ENCODE assay signal across 16 cellular contexts in genomic region chr12:31867292-31867691, GRCh38.
"Had no signal": no experiment of that assay in that cellular context is flagged by ENCODE, and none has a peak within 500 bp of the region (broad histone marks: within the 10 kb centered on the region; RNA-seq: fewer than 3 reads in every experiment).

No MANE protein-coding gene starts in this region.

- H3K4me1 ChIP-seq: transverse colon had no signal

- H3K27ac ChIP-seq: adrenal gland, heart right ventricle, left ventricle myocardium inferior, pancreas, skin epidermis, transverse colon had no signal

- H3K27me3 ChIP-seq: adrenal gland, heart right ventricle, pancreas, transverse colon had no signal

- H3K9me3 ChIP-seq: adrenal gland, left ventricle myocardium inferior, pancreas, transverse colon had no signal

- H3K4me3 ChIP-seq: adrenal gland, heart right ventricle, left ventricle myocardium inferior, pancreas, skin epidermis, transverse colon had no signal

- DNase-seq: activated CD4-positive, alpha-beta T cell treated with anti-CD3 and anti-CD28 coated beads for 1 hour; activated naive CD4-positive, alpha-beta T cell treated with anti-CD3 and anti-CD28 coated beads for 36 hours; adrenal gland; caudate nucleus; cortex of kidney; effector CD8-positive, alpha-beta T cell; heart right ventricle; kidney; left ventricle myocardium inferior; mesenchymal stem cell; pancreas; retina; stimulated activated CD4-positive, alpha-beta T cell treated with anti-CD3 and anti-CD28 coated beads, Interleukin-4, amount 100 ng/mL, for 4 hours; transverse colon had no signal

- H3K4me3 Mint-ChIP-seq: activated naive CD4-positive, alpha-beta T cell treated with anti-CD3 and anti-CD28 coated beads for 36 hours had no signal

- ATAC-seq: heart right ventricle, pancreas had no signal

- H3K36me3 ChIP-seq: adrenal gland, heart right ventricle, left ventricle myocardium inferior, pancreas, transverse colon had no signal

- FAIRE-seq: frontal cortex, kidney, pancreas had no signal

- H3K27ac Mint-ChIP-seq: activated naive CD4-positive, alpha-beta T cell treated with anti-CD3 and anti-CD28 coated beads for 36 hours had no signal
